8 cellular contexts compared by ENCODE assay signal in the genomic region with DNA sequence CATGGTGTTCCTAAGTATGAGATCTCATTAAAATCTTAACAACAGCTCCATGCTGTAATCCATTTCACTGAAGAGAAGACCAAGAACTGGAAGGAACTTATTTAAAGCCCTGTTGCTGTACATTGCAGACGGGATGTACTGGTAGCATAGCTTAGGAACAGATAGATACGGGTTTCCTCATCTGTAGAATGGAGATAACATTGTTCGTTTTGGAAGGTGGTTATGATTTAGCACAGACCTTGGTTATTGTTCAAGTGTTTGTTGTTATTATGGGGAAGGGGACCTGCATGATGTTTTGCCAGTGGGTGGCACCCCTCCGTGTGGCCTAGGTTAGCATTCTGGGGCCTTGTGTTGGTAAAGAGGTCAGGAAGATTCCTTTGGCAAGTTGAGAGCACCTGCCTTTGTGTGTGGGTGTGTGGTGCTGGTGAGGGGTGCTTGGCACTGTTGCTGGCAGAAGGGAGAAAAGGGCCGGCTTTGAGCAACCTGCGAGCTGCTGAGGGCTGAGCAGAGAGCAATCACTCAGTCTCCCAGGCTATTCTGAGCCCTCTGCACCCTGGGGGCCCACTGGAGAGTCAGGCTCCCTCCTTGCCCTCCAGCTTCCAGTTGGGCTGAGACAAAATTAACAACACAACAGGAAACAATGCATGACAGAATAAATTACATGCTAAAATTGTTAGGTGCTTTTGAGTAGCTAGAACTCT. TPM values are rescaled to one million over a fixed set of nuclear protein-coding genes. Genes with fewer than 3 reads are reported as not detected.
A peak's percentile ranks its signal among the peaks of the same experiment; 100 is the strongest.
DNase-seq lines count a peak whose midpoint lies in the region; ATAC-seq lines count a peak whose summit lies in the region.

No MANE protein-coding gene starts in this region.

- CTCF ChIA-PET in activated CD4-positive, alpha-beta T cell treated with anti-CD3 and anti-CD28 coated beads for 36 hours (lab: Charles Lee): interaction anchor here (0.8 to 1.3 kb wide), 6 partner anchors 10 to 151 kb away, joined by 3 to 5 read pairs (median 4); a partner anchor contains a TSS

- no peak overlapping the region for H3K27ac ChIP-seq in iPS-20b (ENCODE audit: low read length)
- peak overlapping the region; percentile 22 for H3K27ac ChIP-seq in substantia nigra (ENCODE audit: low read depth, low read length, poor library complexity, severe bottlenecking)

- intact Hi-C loops in activated CD4-positive, alpha-beta T cell treated with anti-CD3 and anti-CD28 coated beads for 36 hours (cut with DNase I, micrococcal nuclease): no loop called here

- POLR2A ChIA-PET in activated CD4-positive, alpha-beta T cell treated with anti-CD3 and anti-CD28 coated beads for 36 hours (lab: Charles Lee): interaction anchor here (0.5 to 1.1 kb wide), 4 partner anchors 9 to 1002 kb away, joined by 4 read pairs; no protein-coding TSS in a partner anchor

- peak overlapping the region; percentile 87 for H3K4me3 Mint-ChIP-seq in activated CD4-positive, alpha-beta T cell treated with anti-CD3 and anti-CD28 coated beads for 36 hours
- H3K4me3 Mint-ChIP-seq in activated naive CD8-positive, alpha-beta T cell treated with anti-CD3 and anti-CD28 coated beads for 36 hours: peak overlapping the region; percentile 98

- peaks cover 35% of the 10 kb centered on the region for H3K36me3 Mint-ChIP-seq in activated CD4-positive, alpha-beta T cell treated with anti-CD3 and anti-CD28 coated beads for 36 hours (ENCODE audit: low read depth)
- peaks cover 26% of the 10 kb centered on the region for H3K36me3 Mint-ChIP-seq in activated naive CD8-positive, alpha-beta T cell treated with anti-CD3 and anti-CD28 coated beads for 36 hours

- H3K27me3 Mint-ChIP-seq in activated CD4-positive, alpha-beta T cell treated with anti-CD3 and anti-CD28 coated beads for 36 hours: no peaks in the 10 kb centered on the region
- no peaks in the 10 kb centered on the region for H3K27me3 Mint-ChIP-seq in activated naive CD8-positive, alpha-beta T cell treated with anti-CD3 and anti-CD28 coated beads for 36 hours

- peaks cover 14% of the 10 kb centered on the region for H3K27me3 ChIP-seq in iPS-20b (ENCODE audit: insufficient read depth, low read length)

- peaks cover 10% of the 10 kb centered on the region for H3K9me3 ChIP-seq in iPS-20b (ENCODE audit: insufficient read depth, low read depth, low read length)

- peak overlapping the region; percentile 86 for H3K27ac Mint-ChIP-seq in activated CD4-positive, alpha-beta T cell treated with anti-CD3 and anti-CD28 coated beads for 36 hours
- H3K27ac Mint-ChIP-seq in activated naive CD8-positive, alpha-beta T cell treated with anti-CD3 and anti-CD28 coated beads for 36 hours: peak overlapping the region; percentile 34

- peak overlapping the region; percentile 7 for H3K9ac ChIP-seq in iPS-20b (ENCODE audit: low read depth, low read length)

- H3K4me3 ChIP-seq in iPS-20b (ENCODE audit: low read length): peak overlapping the region; percentile 86

- ATAC-seq in activated CD4-positive, alpha-beta T cell treated with anti-CD3 and anti-CD28 coated beads for 36 hours: no peak

- peaks cover 31% of the 10 kb centered on the region for H3K4me1 Mint-ChIP-seq in activated CD4-positive, alpha-beta T cell treated with anti-CD3 and anti-CD28 coated beads for 36 hours
- peaks cover 33% of the 10 kb centered on the region for H3K4me1 Mint-ChIP-seq in activated naive CD8-positive, alpha-beta T cell treated with anti-CD3 and anti-CD28 coated beads for 36 hours

- peak; percentile 33 for DNase-seq in activated CD4-positive, alpha-beta T cell treated with anti-CD3 and anti-CD28 coated beads for 36 hours
- no peak for DNase-seq in activated CD4-positive, alpha-beta T cell treated with anti-CD3 and anti-CD28 coated beads for 4 hours
- DNase-seq in activated naive CD8-positive, alpha-beta T cell treated with anti-CD3 and anti-CD28 coated beads for 36 hours: no peak
- peak in 1 of 49 donors; percentile 26 for DNase-seq in substantia nigra (lab: John Stamatoyannopoulos, UW)
- no peak for DNase-seq in NCI-H526 (lab: John Stamatoyannopoulos, UW)
- no peak for DNase-seq in iPS-NIHi7 (ENCODE audit: extremely low spot score)
- DNase-seq in activated effector memory CD4-positive, alpha-beta T cell treated with anti-CD3 and anti-CD28 coated beads, Interleukin-2, amount 50 U/mL, for 16 hours: no peak

- peaks cover 47% of the 10 kb centered on the region for H3K36me3 ChIP-seq in iPS-20b (ENCODE audit: insufficient read depth, low read depth, low read length)

- peaks cover 22% of the 10 kb centered on the region for H3K4me1 ChIP-seq in iPS-20b (ENCODE audit: insufficient read depth, low read length)

- peaks cover 4% of the 10 kb centered on the region for H3K9me3 Mint-ChIP-seq in activated CD4-positive, alpha-beta T cell treated with anti-CD3 and anti-CD28 coated beads for 36 hours (ENCODE audit: low read depth)
- H3K9me3 Mint-ChIP-seq in activated naive CD8-positive, alpha-beta T cell treated with anti-CD3 and anti-CD28 coated beads for 36 hours: peaks cover 7% of the 10 kb centered on the region

RNA-seq across cellular contexts. Expression of a gene that starts 2.3 kb away (rescaled TPM):
- 10 to 100 TPM; 24.1 to 24.4 TPM for total RNA-seq in activated CD4-positive, alpha-beta T cell treated with anti-CD3 and anti-CD28 coated beads for 36 hours
- total RNA-seq in activated naive CD8-positive, alpha-beta T cell treated with anti-CD3 and anti-CD28 coated beads for 36 hours: 10 to 100 TPM; 24.9 to 26.4 TPM

RNA-seq across cellular contexts. Expression of a gene that starts 14.1 kb away (rescaled TPM):
- 10 to 100 TPM; 34.6 to 42.5 TPM for total RNA-seq in activated CD4-positive, alpha-beta T cell treated with anti-CD3 and anti-CD28 coated beads for 36 hours
- total RNA-seq in activated naive CD8-positive, alpha-beta T cell treated with anti-CD3 and anti-CD28 coated beads for 36 hours: 10 to 100 TPM; 29.3 TPM

RNA-seq across cellular contexts. Expression of a gene that starts 19.5 kb away (rescaled TPM):
- 10 to 100 TPM; 25.1 to 36.8 TPM for total RNA-seq in activated CD4-positive, alpha-beta T cell treated with anti-CD3 and anti-CD28 coated beads for 36 hours
- total RNA-seq in activated naive CD8-positive, alpha-beta T cell treated with anti-CD3 and anti-CD28 coated beads for 36 hours: 10 to 100 TPM; 39.5 to 41.4 TPM

RNA-seq across cellular contexts. Expression of a gene that starts 20.1 kb away (rescaled TPM):
- 100 to 1,000 TPM in 1 of 2 experiments, 10 to 100 TPM in 1; 80.1 to 106 TPM for total RNA-seq in activated CD4-positive, alpha-beta T cell treated with anti-CD3 and anti-CD28 coated beads for 36 hours
- total RNA-seq in activated naive CD8-positive, alpha-beta T cell treated with anti-CD3 and anti-CD28 coated beads for 36 hours: 10 to 100 TPM; 83.8 to 91.1 TPM

RNA-seq across cellular contexts. Expression of a gene that starts 34.9 kb away (rescaled TPM):
- 1 to 10 TPM in 1 of 2 experiments, under 1 TPM in 1; 0.69 to 1.3 TPM for total RNA-seq in activated CD4-positive, alpha-beta T cell treated with anti-CD3 and anti-CD28 coated beads for 36 hours
- 1 to 10 TPM in 1 of 2 experiments, under 1 TPM in 1; 0.89 to 1.4 TPM for total RNA-seq in activated naive CD8-positive, alpha-beta T cell treated with anti-CD3 and anti-CD28 coated beads for 36 hours
